In genomic region chr6:112780498-112781096, GRCh38 we compare ENCODE assay signal across 8 cellular contexts.
DNase-seq lines count a peak whose midpoint lies in the region; ATAC-seq and TF ChIP-seq lines count a peak whose summit lies in the region.

No MANE protein-coding gene starts in this region.

- H3K4me3 ChIP-seq in AG09309 (ENCODE audit: control insufficient read depth, low read depth, low read length) = no peak overlapping the region
- no peak overlapping the region for H3K4me3 ChIP-seq in epithelial cell of esophagus (ENCODE audit: low read length)
- no peak overlapping the region for H3K4me3 ChIP-seq in mucosa of descending colon

- ATAC-seq in GM18498 (IDR thresholded peaks at IDR 0.05; ENCODE audit: unreplicated experiment) (peak; percentile 94), HG02759 (IDR thresholded peaks at IDR 0.05; ENCODE audit: unreplicated experiment) (peak; percentile 99), mucosa of descending colon (peak; percentile 90)
- no peak for ATAC-seq in activated CD4-positive, CD25-positive, alpha-beta regulatory T cell treated with anti-CD3 and anti-CD28 coated beads, Interleukin-2, amount 50 U/mL, for 24 hours

- DNase-seq in AG09309 (ENCODE audit: low read depth) (peak; percentile 48), MV-4-11 (lab: John Stamatoyannopoulos, UW) (peak; percentile 46), SK-N-DZ (ENCODE audit: low spot score) (peak; percentile 73), epithelial cell of esophagus (ENCODE audit: low read depth) (peak; percentile 82), mucosa of descending colon (peak in 2 of 3 donors; percentile 36 to 79)

- no peaks in the 10 kb centered on the region for H3K9me3 ChIP-seq in mucosa of descending colon

- H3K4me1 ChIP-seq in mucosa of descending colon (ENCODE audit: low read depth) = no peaks in the 10 kb centered on the region

- intact Hi-C loops in mucosa of descending colon (cut with DNase I, micrococcal nuclease) = loop anchor here in 1 of 2 donors (10.0 kb wide), 1 partner anchor 1104 kb away; no protein-coding TSS in a partner anchor

- peak; percentile 69 for TF ChIP-seq CTCF in AG09309 (IDR thresholded peaks at IDR 0.05; ENCODE audit: control insufficient read depth, insufficient read depth, low read depth, low read length, missing control alignments)
- TF ChIP-seq CTCF in epithelial cell of esophagus (IDR thresholded peaks at IDR 0.05; ENCODE audit: insufficient read depth, low read depth, low read length, missing control alignments) = peak; percentile 80
- TF ChIP-seq CTCF in mucosa of descending colon (IDR thresholded peaks at IDR 0.05) = peak; percentile 23

- H3K36me3 ChIP-seq in mucosa of descending colon (ENCODE audit: low read depth) = no peaks in the 10 kb centered on the region

Comparison
In these comparisons a context has a peak if more than half of its experiments do, and no peak if none do; other contexts are left out.
1. CTCF ChIP-seq: peak in every context shown above with its lines; median percentile 80 in epithelial cell of esophagus; 69 in AG09309; 23 in mucosa of descending colon.
2. ATAC-seq: peak in GM18498 (single experiment), HG02759 (single experiment) and mucosa of descending colon (single experiment); none in activated CD4-positive, CD25-positive, alpha-beta regulatory T cell treated with anti-CD3 and anti-CD28 coated beads, Interleukin-2, amount 50 U/mL, for 24 hours (0 of 2).
3. Peak in every context shown above with its lines, with median percentiles within 50 percentile points of each other: DNase-seq.